ENCODE assay signal across 8 cellular contexts in the genomic region with DNA sequence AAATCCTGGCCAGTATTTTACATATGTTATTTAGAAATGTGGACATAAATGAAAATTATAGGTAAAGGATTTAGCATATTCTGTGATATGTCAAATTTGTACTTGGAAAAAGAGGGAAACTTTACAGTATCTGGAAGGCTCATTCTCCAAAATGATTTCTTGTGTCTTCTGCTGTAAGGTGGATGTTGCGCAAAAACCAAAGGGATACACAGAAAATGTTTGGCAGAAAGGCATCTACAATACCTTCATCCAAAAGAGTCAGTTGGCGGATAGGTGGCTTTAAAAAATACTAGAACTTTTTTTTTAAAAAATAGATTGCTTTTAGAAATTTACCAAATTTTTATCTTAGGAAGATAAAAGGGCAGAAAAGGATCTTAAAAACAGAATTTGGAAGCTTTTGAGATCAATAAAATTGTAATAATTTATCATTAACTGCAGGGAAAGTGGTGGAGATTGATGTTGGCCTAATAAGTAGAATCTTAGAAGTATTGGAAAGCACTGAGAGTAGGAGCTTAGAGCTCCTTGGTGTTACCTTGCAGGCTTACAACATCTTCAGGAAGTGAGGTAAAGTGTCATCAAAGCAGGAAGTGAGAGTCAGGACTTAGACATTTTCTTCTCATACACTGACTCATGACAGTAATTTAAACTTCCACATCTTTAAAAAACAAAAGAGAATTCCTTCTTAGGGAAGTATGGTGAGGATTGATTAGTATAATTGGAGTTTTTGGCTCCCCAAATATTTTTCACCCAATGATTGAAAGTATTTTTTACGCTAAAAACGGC. TPM values are rescaled to one million over a fixed set of nuclear protein-coding genes. Genes with fewer than 3 reads are reported as not detected.
DNase-seq lines count a peak whose midpoint lies in the region; ATAC-seq and TF ChIP-seq lines count a peak whose summit lies in the region.

No MANE protein-coding gene starts in this region.

- H3F3A ChIP-seq in SU-DHL-6 (ENCODE audit: insufficient read depth): peaks cover 32% of the 10 kb centered on the region

- H3K79me2 ChIP-seq in SU-DHL-6 (ENCODE audit: insufficient read depth, low read length): peaks cover 34% of the 10 kb centered on the region

- TF ChIP-seq CTCF in BJ (IDR thresholded peaks at IDR 0.05; ENCODE audit: insufficient read depth, low read depth, low read length) (no peak), SU-DHL-6 (IDR thresholded peaks at IDR 0.05; ENCODE audit: insufficient read depth, low read length, poor library complexity, severe bottlenecking) (no peak), fibroblast of villous mesenchyme (IDR thresholded peaks at IDR 0.05; ENCODE audit: insufficient read depth, low read depth, low read length) (no peak), upper lobe of right lung (IDR thresholded peaks at IDR 0.05) (no peak), testis (IDR thresholded peaks at IDR 0.05) (no peak)

- H2AFZ ChIP-seq in SU-DHL-6 (ENCODE audit: low read depth, low read length, severe bottlenecking): no peak overlapping the region

- H3K9me3 ChIP-seq in SU-DHL-6 (ENCODE audit: insufficient read depth, low read length) (no peaks in the 10 kb centered on the region), upper lobe of right lung (no peaks in the 10 kb centered on the region), testis (no peaks in the 10 kb centered on the region)

- POLR2A ChIA-PET in BJ (lab: Charles Lee): interaction anchor here (0.8 to 1.0 kb wide), 2 partner anchors 9 to 34 kb away, joined by 3 to 4 read pairs; no protein-coding TSS in a partner anchor

- ATAC-seq in HG03432 (IDR thresholded peaks at IDR 0.05; ENCODE audit: unreplicated experiment) (peak; percentile 24), upper lobe of right lung (no peak)

- H3K4me1 ChIP-seq in upper lobe of right lung (peaks cover 38% of the 10 kb centered on the region), testis (peaks cover 5% of the 10 kb centered on the region)

- H3K36me3 ChIP-seq in BJ (ENCODE audit: control insufficient read depth, insufficient read depth, low read length) (peaks cover 6% of the 10 kb centered on the region), SU-DHL-6 (ENCODE audit: low read length) (peaks cover 40% of the 10 kb centered on the region), upper lobe of right lung (peaks cover 33% of the 10 kb centered on the region), testis (ENCODE audit: low read depth, missing control alignments) (no peaks in the 10 kb centered on the region)

- H3K27ac ChIP-seq in SU-DHL-6 (ENCODE audit: low read depth, low read length) (peak overlapping the region; percentile 82), upper lobe of right lung (peak overlapping the region; percentile 98), testis (no peak overlapping the region)

- H3K27me3 ChIP-seq in BJ (ENCODE audit: control insufficient read depth, insufficient read depth, low read length): no peaks in the 10 kb centered on the region
- no peaks in the 10 kb centered on the region for H3K27me3 ChIP-seq in SU-DHL-6 (ENCODE audit: low read length)
- no peaks in the 10 kb centered on the region for H3K27me3 ChIP-seq in upper lobe of right lung
- no peaks in the 10 kb centered on the region for H3K27me3 ChIP-seq in testis

- peak; percentile 33 for DNase-seq in BJ (ENCODE audit: low read depth)
- DNase-seq in fibroblast of villous mesenchyme (ENCODE audit: low read depth): peak; percentile 69
- DNase-seq in upper lobe of right lung: no peak
- DNase-seq in testis: no peak
- no peak for DNase-seq in anterior cingulate cortex (lab: John Stamatoyannopoulos, UW)

- CTCF ChIA-PET in BJ (lab: Yijun Ruan, JAX): interaction anchor here (1.1 to 3.6 kb wide), 2 partner anchors 97 to 113 kb away, joined by 3 to 18 read pairs; no protein-coding TSS in a partner anchor

- no peaks in the 10 kb centered on the region for H3K9me2 ChIP-seq in SU-DHL-6 (replicated peaks; ENCODE audit: insufficient read depth, low read length)

- H4K20me1 ChIP-seq in SU-DHL-6 (ENCODE audit: low read depth, low read length): no peaks in the 10 kb centered on the region

- H3K4me2 ChIP-seq in SU-DHL-6 (ENCODE audit: low read depth, low read length, poor library complexity, severe bottlenecking): peak overlapping the region; percentile 97

- intact Hi-C loops in upper lobe of right lung (cut with DNase I) (loop anchor here (5.0 kb wide), 1 partner anchor 108 kb away; no protein-coding TSS in a partner anchor), testis (cut with DNase I; ENCODE audit: low total_unique reads) (no loop called here)

- H3K9ac ChIP-seq in SU-DHL-6 (ENCODE audit: low read length): peak overlapping the region; percentile 86

- WGBS in testis, 2 donors: 90 to 94% methylated on average over 4 of the region's 4 CpGs

- peak overlapping the region; percentile 76 for H3K4me3 ChIP-seq in BJ (ENCODE audit: low read depth, low read length)
- peak overlapping the region; percentile 63 for H3K4me3 ChIP-seq in SU-DHL-6 (ENCODE audit: insufficient read depth, low read length, poor library complexity, severe bottlenecking)
- H3K4me3 ChIP-seq in fibroblast of villous mesenchyme (ENCODE audit: low read depth, low read length): peak overlapping the region; percentile 90
- H3K4me3 ChIP-seq in upper lobe of right lung: peak overlapping the region; percentile 80
- H3K4me3 ChIP-seq in testis: no peak overlapping the region

- TF ChIP-seq POLR2A in GM19099 (IDR thresholded peaks at IDR 0.05; ENCODE audit: extremely low read depth, insufficient read length, low read depth): peak; percentile 32
- TF ChIP-seq POLR2A in testis (IDR thresholded peaks at IDR 0.05): no peak

RNA-seq across cellular contexts. Expression of a gene that starts 2.1 kb away (rescaled TPM):
- polyA plus RNA-seq in BJ (2011; rRNA removed) (63.8 and 93.7 TPM in 2 replicates), testis (ENCODE audit: insufficient read depth, low read depth, low replicate concordance) (40.6 TPM)
- polyA minus RNA-seq in BJ (2011; rRNA and poly(A)+ RNA removed): 43.8 and 53.6 TPM in 2 replicates
- total RNA-seq in fibroblast of villous mesenchyme (66.7 and 308 TPM in 2 replicates), upper lobe of right lung (50.2 TPM), testis (10 to 100 TPM; 65.8 to 67.1 TPM)

Comparison
In these comparisons a context has a peak if more than half of its experiments do, and no peak if none do; other contexts are left out.
1. DNase-seq: peak in BJ (single experiment) and fibroblast of villous mesenchyme (single experiment); none in upper lobe of right lung (single experiment), testis (single experiment) and anterior cingulate cortex (0 of 58).
2. H3K4me3 ChIP-seq: peak in BJ (single experiment), SU-DHL-6 (single experiment), fibroblast of villous mesenchyme (single experiment) and upper lobe of right lung (single experiment); none in testis (0 of 2).
3. H3K27ac ChIP-seq: peak in SU-DHL-6 (single experiment) and upper lobe of right lung (single experiment); none in testis (0 of 2).